ENCODE assay signal across 1 cellular context in genomic region chr16:67719048-67719777, GRCh38.
A peak's percentile ranks its signal among the peaks of the same experiment; 100 is the strongest.
TF ChIP-seq lines count a peak whose summit lies in the region.

GFOD2 (minus strand) TSS chr16:67719316; CDS start chr16:67685715, 33,601 bp downstream.

TF ChIP-seq in GM12878, 131 proteins besides CTCF, POLR2A, EP300 and RAD21 (continued from another document):
- TF ChIP-seq, protein P1, sequence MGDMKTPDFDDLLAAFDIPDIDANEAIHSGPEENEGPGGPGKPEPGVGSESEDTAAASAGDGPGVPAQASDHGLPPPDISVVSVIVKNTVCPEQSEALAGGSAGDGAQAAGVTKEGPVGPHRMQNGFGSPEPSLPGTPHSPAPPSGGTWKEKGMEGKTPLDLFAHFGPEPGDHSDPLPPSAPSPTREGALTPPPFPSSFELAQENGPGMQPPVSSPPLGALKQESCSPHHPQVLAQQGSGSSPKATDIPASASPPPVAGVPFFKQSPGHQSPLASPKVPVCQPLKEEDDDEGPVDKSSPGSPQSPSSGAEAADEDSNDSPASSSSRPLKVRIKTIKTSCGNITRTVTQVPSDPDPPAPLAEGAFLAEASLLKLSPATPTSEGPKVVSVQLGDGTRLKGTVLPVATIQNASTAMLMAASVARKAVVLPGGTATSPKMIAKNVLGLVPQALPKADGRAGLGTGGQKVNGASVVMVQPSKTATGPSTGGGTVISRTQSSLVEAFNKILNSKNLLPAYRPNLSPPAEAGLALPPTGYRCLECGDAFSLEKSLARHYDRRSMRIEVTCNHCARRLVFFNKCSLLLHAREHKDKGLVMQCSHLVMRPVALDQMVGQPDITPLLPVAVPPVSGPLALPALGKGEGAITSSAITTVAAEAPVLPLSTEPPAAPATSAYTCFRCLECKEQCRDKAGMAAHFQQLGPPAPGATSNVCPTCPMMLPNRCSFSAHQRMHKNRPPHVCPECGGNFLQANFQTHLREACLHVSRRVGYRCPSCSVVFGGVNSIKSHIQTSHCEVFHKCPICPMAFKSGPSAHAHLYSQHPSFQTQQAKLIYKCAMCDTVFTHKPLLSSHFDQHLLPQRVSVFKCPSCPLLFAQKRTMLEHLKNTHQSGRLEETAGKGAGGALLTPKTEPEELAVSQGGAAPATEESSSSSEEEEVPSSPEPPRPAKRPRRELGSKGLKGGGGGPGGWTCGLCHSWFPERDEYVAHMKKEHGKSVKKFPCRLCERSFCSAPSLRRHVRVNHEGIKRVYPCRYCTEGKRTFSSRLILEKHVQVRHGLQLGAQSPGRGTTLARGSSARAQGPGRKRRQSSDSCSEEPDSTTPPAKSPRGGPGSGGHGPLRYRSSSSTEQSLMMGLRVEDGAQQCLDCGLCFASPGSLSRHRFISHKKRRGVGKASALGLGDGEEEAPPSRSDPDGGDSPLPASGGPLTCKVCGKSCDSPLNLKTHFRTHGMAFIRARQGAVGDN (IDR thresholded peaks at IDR 0.05): peak; percentile 84
- TF ChIP-seq CBFB (IDR thresholded peaks at IDR 0.05; ENCODE audit: low read depth) (peak; percentile 58; the same call in 1 of the 2 replicates), ZSCAN29 (IDR thresholded peaks at IDR 0.05) (no peak), IKZF1 (conservative IDR thresholded peaks at IDR 0.05) (peak; percentile 92)
